In the genomic region with DNA sequence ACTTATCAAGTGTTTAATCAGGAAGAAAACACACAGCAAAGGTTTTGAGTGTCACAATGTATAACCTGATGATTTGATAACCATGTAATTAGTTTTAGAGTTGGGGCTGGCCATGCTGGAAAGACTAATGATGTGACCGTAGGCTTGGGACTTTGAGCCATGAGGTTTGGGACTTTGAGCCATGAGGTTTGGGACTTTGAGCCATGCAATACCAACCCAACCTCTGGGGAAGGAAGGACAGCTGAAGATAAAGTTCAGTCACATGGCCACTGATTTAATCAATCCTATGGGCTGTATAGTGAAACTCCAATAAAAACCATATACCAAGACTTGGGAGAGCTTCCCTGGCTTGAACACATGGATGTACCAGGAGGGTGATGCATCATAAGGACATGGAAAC, we compare ENCODE assay signal across 6 cellular contexts.
"Had no signal": no experiment of that assay in that cellular context is flagged by ENCODE, and none has a peak within 500 bp of the region (broad histone marks: within the 10 kb centered on the region; RNA-seq: fewer than 3 reads in every experiment).

No MANE protein-coding gene starts in this region.

- H3K27ac Mint-ChIP-seq: IgD-negative memory B cell had no signal

- H3K4me1 Mint-ChIP-seq: IgD-negative memory B cell had no signal

- H3K4me3 Mint-ChIP-seq: IgD-negative memory B cell had no signal

- H3K36me3 Mint-ChIP-seq: IgD-negative memory B cell had no signal

- FAIRE-seq: HTR-8/SVneo had no signal

- DNase-seq: IMR-90, KBM-7, KG1 had no signal

- H3K27ac ChIP-seq: HL-60 had no signal

- H3K27me3 Mint-ChIP-seq: IgD-negative memory B cell had no signal
